In the genomic region with DNA sequence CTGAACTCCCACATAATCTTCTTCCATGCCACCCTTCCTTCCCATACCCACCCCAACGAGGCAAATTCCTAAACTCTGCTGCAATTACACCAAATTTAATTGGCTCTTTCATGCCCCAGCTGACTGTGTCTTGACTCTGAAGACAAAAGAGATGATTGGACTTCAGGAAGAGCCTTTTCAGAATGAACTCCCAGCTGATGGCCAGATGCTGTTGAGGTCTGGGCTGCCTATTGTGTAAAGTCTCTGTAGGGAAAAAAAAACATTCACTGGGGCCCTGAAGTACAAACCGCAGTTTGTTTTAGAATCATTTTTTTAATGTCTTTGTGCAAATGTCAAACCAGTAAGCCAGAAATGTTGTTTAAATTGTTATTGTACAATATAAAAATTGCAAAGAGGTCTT, we compare ENCODE assay signal across 22 cellular contexts.
A peak's percentile ranks its signal among the peaks of the same experiment; 100 is the strongest.
DNase-seq lines count a peak whose midpoint lies in the region; TF ChIP-seq lines count a peak whose summit lies in the region.
"Had no signal": no experiment of that assay in that cellular context is flagged by ENCODE, and none has a peak within 500 bp of the region (broad histone marks: within the 10 kb centered on the region; RNA-seq: fewer than 3 reads in every experiment).

No MANE protein-coding gene starts in this region.

- H2BK120ac ChIP-seq in neuronal stem cell (ENCODE audit: low read depth, low read length), result no peak overlapping the region

- no peak overlapping the region for H2BK15ac ChIP-seq in neuronal stem cell (ENCODE audit: low read length)

- H2AFZ ChIP-seq in fibroblast of lung (ENCODE audit: low read length), result no peak overlapping the region
- H2AFZ ChIP-seq in neuronal stem cell (ENCODE audit: low read length), result peak overlapping the region; percentile 41

- no peak overlapping the region for H2AK5ac ChIP-seq in neuronal stem cell (ENCODE audit: low read depth, low read length)

- peaks cover 0 to 4% (median 0%) of the 10 kb centered on the region in 11 experiments; a peak in 1 of 22 replicates for H3K9me3 ChIP-seq in BLaER1 treated with 17β-estradiol and CSF1 and Interleukin-3, amounts not matched to agents 10 nM and 100 nM (replicated peaks in 1 of 11)
- H3K9me3 ChIP-seq in SJSA1 (replicated peaks) (no peaks in the 10 kb centered on the region), fibroblast of lung (ENCODE audit: control insufficient read depth, insufficient read depth, low read depth, low read length) (no peaks in the 10 kb centered on the region), neuronal stem cell (replicated peaks in 1 of 2; ENCODE audit: control insufficient read depth in 2 of 2, insufficient read depth in 1 of 2, low read depth in 1 of 2, low read length in 2 of 2) (no peaks in the 10 kb centered on the region), Caco-2 (no peaks in the 10 kb centered on the region)
- H3K9me3 ChIP-seq: colonic mucosa, suprapubic skin had no signal

- no peak overlapping the region for H2BK5ac ChIP-seq in neuronal stem cell (ENCODE audit: low read length)

- no peak overlapping the region for H3K14ac ChIP-seq in neuronal stem cell (ENCODE audit: low read length)

- no peak overlapping the region for H3K9ac ChIP-seq in BLaER1 treated with 17β-estradiol and CSF1 and Interleukin-3, amounts not matched to agents 10 nM and 100 nM
- no peak overlapping the region for H3K9ac ChIP-seq in fibroblast of lung (ENCODE audit: insufficient read depth, low read length)
- no peak overlapping the region for H3K9ac ChIP-seq in neuronal stem cell (ENCODE audit: low read depth, low read length, poor library complexity)

- BruUV-seq in Caco-2 (replicated peaks; lab: Mats Ljungman, UMichigan), result no TSS peak

- TF ChIP-seq CTCF in fibroblast of lung (conservative IDR thresholded peaks at IDR 0.05 in 1 of 2, IDR thresholded peaks at IDR 0.05 in 1 of 2; ENCODE audit: low read depth in 1 of 2, low read length in 2 of 2), result no peak
- no peak for TF ChIP-seq CTCF in Caco-2 (IDR thresholded peaks at IDR 0.05; ENCODE audit: insufficient read depth in 1 of 2, low read depth in 1 of 2, low read length in 1 of 2, severe bottlenecking in 1 of 2, unreplicated experiment in 1 of 2)

- no peaks in the 10 kb centered on the region for H3K27me3 Mint-ChIP-seq in Caco-2 (ENCODE audit: insufficient read depth, unreplicated experiment)
- H3K27me3 Mint-ChIP-seq: activated naive CD8-positive, alpha-beta T cell treated with anti-CD3 and anti-CD28 coated beads, Interleukin-2, amount 10 ng/mL, durations not matched to agents 7 days and 5 days; B cell had no signal

- peaks cover 0 to 10% (median 2%) of the 10 kb centered on the region in 10 experiments; a peak in 5 of 20 replicates for H3K4me1 ChIP-seq in BLaER1 treated with 17β-estradiol and CSF1 and Interleukin-3, amounts not matched to agents 10 nM and 100 nM
- H3K4me1 ChIP-seq in SJSA1 (replicated peaks) (peaks cover 18% of the 10 kb centered on the region), fibroblast of lung (ENCODE audit: control insufficient read depth, extremely low read depth, insufficient read depth, low read length) (no peaks in the 10 kb centered on the region), neuronal stem cell (ENCODE audit: control insufficient read depth in 2 of 2, insufficient read depth in 1 of 2, low read depth in 1 of 2, low read length in 2 of 2) (peaks cover 0 to 5% of the 10 kb centered on the region in 2 donors), Caco-2 (no peaks in the 10 kb centered on the region)
- H3K4me1 ChIP-seq: colonic mucosa, suprapubic skin had no signal

- no peak overlapping the region for H2BK12ac ChIP-seq in neuronal stem cell (ENCODE audit: low read length)

- WGBS in neuronal stem cell (ENCODE audit: extremely low coverage in 2 of 2, insufficient read length in 2 of 2, insufficient replicate concordance in 1 of 2), 2 donors, result no CpG with 5 or more reads among the region's 2 CpGs

- H3K36me3 Mint-ChIP-seq in Caco-2 (ENCODE audit: insufficient read depth, unreplicated experiment), result no peaks in the 10 kb centered on the region
- H3K36me3 Mint-ChIP-seq: activated naive CD8-positive, alpha-beta T cell treated with anti-CD3 and anti-CD28 coated beads, Interleukin-2, amount 10 ng/mL, durations not matched to agents 7 days and 5 days; mesothelial cell of epicardium had no signal

- H4K91ac ChIP-seq in neuronal stem cell (ENCODE audit: low read depth, low read length, poor library complexity), result no peak overlapping the region

- H3K4me2 ChIP-seq in BLaER1 treated with 17β-estradiol and CSF1 and Interleukin-3, amounts not matched to agents 10 nM and 100 nM, result peak overlapping the region in 7 of 11 experiments; percentile 3 to 39 (median 24); a peak in 8 of 22 replicates
- H3K4me2 ChIP-seq in fibroblast of lung (ENCODE audit: extremely low read depth, insufficient read depth, low read length), result no peak overlapping the region
- H3K4me2 ChIP-seq in neuronal stem cell (ENCODE audit: insufficient read depth, low read length, poor library complexity, severe bottlenecking), result no peak overlapping the region

- H3K4me1 Mint-ChIP-seq in Caco-2 (ENCODE audit: low read depth, unreplicated experiment), result no peaks in the 10 kb centered on the region
- H3K4me1 Mint-ChIP-seq: activated naive CD8-positive, alpha-beta T cell treated with anti-CD3 and anti-CD28 coated beads, Interleukin-2, amount 10 ng/mL, durations not matched to agents 7 days and 5 days; B cell had no signal

- H3K27ac Mint-ChIP-seq in Caco-2 (ENCODE audit: unreplicated experiment), result no peak overlapping the region
- H3K27ac Mint-ChIP-seq: activated naive CD8-positive, alpha-beta T cell treated with anti-CD3 and anti-CD28 coated beads, Interleukin-2, amount 10 ng/mL, durations not matched to agents 7 days and 5 days; B cell; mesothelial cell of epicardium had no signal

- H4K20me1 ChIP-seq in BLaER1 treated with 17β-estradiol and CSF1 and Interleukin-3, amounts not matched to agents 10 nM and 100 nM, result no peaks in the 10 kb centered on the region
- no peaks in the 10 kb centered on the region for H4K20me1 ChIP-seq in fibroblast of lung (ENCODE audit: control insufficient read depth, extremely low read depth, insufficient read depth, low read length)

- intact Hi-C loops in Caco-2 (cut with micrococcal nuclease; ENCODE audit: unreplicated experiment), result no loop called here

- no peaks in the 10 kb centered on the region for H3K27me3 ChIP-seq in BLaER1 treated with 17β-estradiol and CSF1 and Interleukin-3, amounts not matched to agents 10 nM and 100 nM
- H3K27me3 ChIP-seq in SJSA1 (replicated peaks) (no peaks in the 10 kb centered on the region), fibroblast of lung (ENCODE audit: control insufficient read depth, insufficient read depth, low read length) (no peaks in the 10 kb centered on the region), neuronal stem cell (ENCODE audit: control insufficient read depth in 3 of 3, insufficient read depth in 3 of 3, low read depth in 1 of 3, low read length in 3 of 3) (no peaks in the 10 kb centered on the region), Caco-2 (replicated peaks; ENCODE audit: control insufficient read depth, insufficient read depth, low read length) (no peaks in the 10 kb centered on the region)
- H3K27me3 ChIP-seq: colonic mucosa, heart right ventricle, suprapubic skin had no signal

- DNase-seq in SJSA1 (ENCODE audit: low read depth in 1 of 2, low spot score in 2 of 2), result peak; percentile 37 to 62
- peak; percentile 74 to 96 for DNase-seq in fibroblast of lung (ENCODE audit: low read depth in 2 of 2)
- DNase-seq in neuronal stem cell (ENCODE audit: low spot score), result peak; percentile 18
- no peak for DNase-seq in DMS 273 (lab: John Stamatoyannopoulos, UW; ENCODE audit: unreplicated experiment)
- DNase-seq in Caco-2, result no peak
- no peak for DNase-seq in OCI-M2 (lab: John Stamatoyannopoulos, UW; ENCODE audit: unreplicated experiment)
- no peak for DNase-seq in islet precursor cell
- DNase-seq: activated naive CD8-positive, alpha-beta T cell treated with anti-CD3 and anti-CD28 coated beads, Interleukin-2, amount 10 ng/mL, durations not matched to agents 7 days and 5 days; colonic mucosa; DMS153; heart right ventricle; MM.1S; NCI-H187; NCI-H510A treated with DMSO at 0.1 percent for 48 hours; OCI-M1; right cardiac atrium; stimulated activated CD4-positive, alpha-beta T cell treated with anti-CD3 and anti-CD28 coated beads, Interleukin-4, amount 100 ng/mL, for 1 hour had no signal

- H3K4ac ChIP-seq in neuronal stem cell (ENCODE audit: low read length), result no peak overlapping the region

- H3K4me3 Mint-ChIP-seq in Caco-2 (ENCODE audit: unreplicated experiment), result no peak overlapping the region
- H3K4me3 Mint-ChIP-seq: activated naive CD8-positive, alpha-beta T cell treated with anti-CD3 and anti-CD28 coated beads, Interleukin-2, amount 10 ng/mL, durations not matched to agents 7 days and 5 days; B cell; mesothelial cell of epicardium had no signal

- no peaks in the 10 kb centered on the region for H3K36me3 ChIP-seq in BLaER1 treated with 17β-estradiol and CSF1 and Interleukin-3, amounts not matched to agents 10 nM and 100 nM
- no peaks in the 10 kb centered on the region for H3K36me3 ChIP-seq in SJSA1
- H3K36me3 ChIP-seq in fibroblast of lung (ENCODE audit: control insufficient read depth, insufficient read depth, low read length), result no peaks in the 10 kb centered on the region
- H3K36me3 ChIP-seq in neuronal stem cell (replicated peaks in 1 of 2; ENCODE audit: control insufficient read depth in 2 of 2, insufficient read depth in 2 of 2, low read length in 2 of 2), result no peaks in the 10 kb centered on the region
- H3K36me3 ChIP-seq in Caco-2 (ENCODE audit: control insufficient read depth, insufficient read depth, low read length), result no peaks in the 10 kb centered on the region
- H3K36me3 ChIP-seq: colonic mucosa, heart right ventricle, suprapubic skin had no signal

- no peaks in the 10 kb centered on the region for H3K9me3 Mint-ChIP-seq in Caco-2 (ENCODE audit: unreplicated experiment)

- H3K18ac ChIP-seq in neuronal stem cell (ENCODE audit: low read length), result no peak overlapping the region

- H3K79me1 ChIP-seq in neuronal stem cell (ENCODE audit: low read depth, low read length), result no peaks in the 10 kb centered on the region

- H4K8ac ChIP-seq in neuronal stem cell (ENCODE audit: low read depth, low read length), result no peak overlapping the region

- no peak overlapping the region for H3K23ac ChIP-seq in neuronal stem cell (ENCODE audit: low read depth, low read length, poor library complexity)

- POLR2A ChIA-PET in Caco-2 (lab: Charles Lee), result no interaction called here

- H3K27ac ChIP-seq in BLaER1 treated with 17β-estradiol and CSF1 and Interleukin-3, amounts not matched to agents 10 nM and 100 nM, result no peak overlapping the region
- no peak overlapping the region for H3K27ac ChIP-seq in SJSA1
- H3K27ac ChIP-seq in fibroblast of lung (ENCODE audit: insufficient read depth, low read length), result no peak overlapping the region
- H3K27ac ChIP-seq in neuronal stem cell (replicated peaks; ENCODE audit: low read length), result no peak overlapping the region
- H3K27ac ChIP-seq: colonic mucosa, epithelial cell of prostate, heart right ventricle, suprapubic skin had no signal

- CTCF ChIA-PET in Caco-2 (lab: Charles Lee), result no interaction called here

- H3K4me3 ChIP-seq in BLaER1 treated with 17β-estradiol and CSF1 and Interleukin-3, amounts not matched to agents 10 nM and 100 nM, result no peak overlapping the region
- H3K4me3 ChIP-seq in SJSA1 (no peak overlapping the region), fibroblast of lung (replicated peaks in 1 of 4; ENCODE audit: control extremely low read depth in 1 of 4, insufficient read depth in 1 of 4, low read depth in 3 of 4, low read length in 4 of 4) (no peak overlapping the region), neuronal stem cell (ENCODE audit: low read length in 2 of 2) (no peak overlapping the region), Caco-2 (ENCODE audit: low read depth, low read length) (no peak overlapping the region)
- H3K4me3 ChIP-seq: colonic mucosa, heart right ventricle, suprapubic skin had no signal

- H3K79me2 ChIP-seq in fibroblast of lung (ENCODE audit: control insufficient read depth, insufficient read depth, low read length), result no peaks in the 10 kb centered on the region

Comparison
In these comparisons a context has a peak if more than half of its experiments do, and no peak if none do; other contexts are left out.
1. H3K4me2 ChIP-seq: peak in BLaER1 treated with 17β-estradiol and CSF1 and Interleukin-3, amounts not matched to agents 10 nM and 100 nM (7 of 11); none in fibroblast of lung (single experiment) and neuronal stem cell (single experiment).
2. DNase-seq: peak in SJSA1 (2 of 2), fibroblast of lung (2 of 2) and neuronal stem cell (single experiment); none in DMS 273 (single experiment), Caco-2 (0 of 2), OCI-M2 (single experiment) and islet precursor cell (single experiment).